Comparison of ENCODE assay signal across 8 cellular contexts in genomic region chr9:112819635-112820496, GRCh38.
DNase-seq lines count a peak whose midpoint lies in the region; ATAC-seq lines count a peak whose summit lies in the region.

No MANE protein-coding gene starts in this region.

- no peaks in the 10 kb centered on the region for H3K9me3 Mint-ChIP-seq in memory B cell

- DNase-seq in AML-193 (lab: John Stamatoyannopoulos, UW) (peak; percentile 7 to 24), HS-5 (ENCODE audit: low read depth) (peak; percentile 11), NOMO-1 treated with DMSO at 0.1 percent for 48 hours (lab: John Stamatoyannopoulos, UW; ENCODE audit: unreplicated experiment) (peak; percentile 35), dermis blood vessel endothelial cell (peak; percentile 75), memory B cell (ENCODE audit: low spot score in 2 of 2) (peak in 1 of 2 donors; percentile 25), CD1c-positive myeloid dendritic cell (ENCODE audit: extremely low spot score) (no peak)

- peak; percentile 73 for ATAC-seq in GM18502 (IDR thresholded peaks at IDR 0.05; ENCODE audit: poor library complexity, unreplicated experiment)
- ATAC-seq in memory B cell (ENCODE audit: low read depth): peak; percentile 68
- ATAC-seq in HG03354 (IDR thresholded peaks at IDR 0.05; ENCODE audit: poor library complexity, severe bottlenecking, unreplicated experiment): no peak

- H3K27me3 Mint-ChIP-seq in memory B cell: no peaks in the 10 kb centered on the region

- H3K27ac Mint-ChIP-seq in memory B cell: no peak overlapping the region

- H3K4me1 Mint-ChIP-seq in memory B cell: peaks cover 2% of the 10 kb centered on the region

- H3K36me3 Mint-ChIP-seq in memory B cell: peaks cover 7% of the 10 kb centered on the region

- H3K4me3 Mint-ChIP-seq in memory B cell: no peak overlapping the region
